In the genomic region with DNA sequence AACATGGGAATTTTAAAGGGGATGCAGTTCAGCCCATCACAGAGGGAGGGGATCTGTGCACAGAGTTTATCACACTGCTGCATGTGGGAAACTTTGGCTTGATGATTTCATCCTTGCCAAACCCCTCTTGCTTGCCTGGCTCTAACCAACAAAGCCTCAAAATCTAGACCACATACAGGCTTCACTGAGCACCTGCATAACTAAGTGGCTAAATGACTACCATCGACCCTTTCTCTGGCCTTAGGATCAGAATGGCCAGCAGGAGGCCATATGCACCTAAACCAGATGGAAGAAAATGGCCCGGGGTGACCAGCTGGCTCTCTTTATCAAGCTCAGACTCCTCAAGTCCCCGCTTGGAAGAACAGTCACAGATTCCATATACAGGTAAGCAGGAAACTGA, we compare ENCODE assay signal across 24 cellular contexts. TPM values are rescaled to one million over a fixed set of nuclear protein-coding genes. Genes with fewer than 3 reads are reported as not detected.
DNase-seq lines count a peak whose midpoint lies in the region; ATAC-seq and TF ChIP-seq lines count a peak whose summit lies in the region.
"Had no signal": no experiment of that assay in that cellular context is flagged by ENCODE, and none has a peak within 500 bp of the region (broad histone marks: within the 10 kb centered on the region; RNA-seq: fewer than 3 reads in every experiment).

No MANE protein-coding gene starts in this region.

- no peaks in the 10 kb centered on the region for H3K4me1 ChIP-seq in naive thymus-derived CD4-positive, alpha-beta T cell (ENCODE audit: control insufficient read depth in 2 of 2, insufficient read depth in 2 of 2, low read length in 2 of 2)
- H3K4me1 ChIP-seq: BLaER1, right atrium auricular region had no signal

- no peak for DNase-seq in activated T-cell treated with anti-CD3 and anti-CD28 coated beads, Interleukin-2, amount 50 U/mL, for 72 hours
- DNase-seq in activated T-cell treated with anti-CD3 and anti-CD28 coated beads, Interleukin-2, amount 50 U/mL, for 48 hours, result no peak
- no peak for DNase-seq in stimulated activated effector memory CD8-positive, alpha-beta T cell treated with anti-CD3 and anti-CD28 coated beads, Interleukin-12 subunit alpha, Interleukin-12 subunit beta, amount 100 ng/mL, for 72 hours (ENCODE audit: low spot score in 2 of 2)
- DNase-seq in NAMALWA (ENCODE audit: low spot score) (no peak), Calu3 (no peak)
- DNase-seq in naive thymus-derived CD4-positive, alpha-beta T cell, result no peak
- DNase-seq: activated CD4-positive, alpha-beta T cell treated with anti-CD3 and anti-CD28 coated beads for 1 hour; activated CD8-positive, alpha-beta memory T cell treated with anti-CD3 and anti-CD28 coated beads for 24 hours; activated naive CD4-positive, alpha-beta T cell treated with anti-CD3 and anti-CD28 coated beads, Interleukin-2, amount 10 ng/mL, durations not matched to agents 7 days and 5 days; activated T-cell treated with anti-CD3 and anti-CD28 coated beads, Interleukin-2, amount 50 U/mL, for 24 hours; anterior cingulate cortex; COR-L47; EL; head of caudate nucleus; left cardiac atrium; mesenchymal stem cell; NCI-H1105; NCI-H524 treated with DMSO at 0.1 percent for 48 hours had no signal

- H3K4me1 Mint-ChIP-seq in activated T-cell treated with anti-CD3 and anti-CD28 coated beads, Interleukin-2, amount 50 U/mL, for 72 hours (ENCODE audit: low read depth), result peaks cover 6% of the 10 kb centered on the region
- no peaks in the 10 kb centered on the region for H3K4me1 Mint-ChIP-seq in activated T-helper 17 cell treated with anti-CD3 and anti-CD28 coated beads, Interleukin-2, amount 50 U/mL, for 72 hours
- no peaks in the 10 kb centered on the region for H3K4me1 Mint-ChIP-seq in stimulated activated effector memory CD8-positive, alpha-beta T cell treated with anti-CD3 and anti-CD28 coated beads, Interleukin-12 subunit alpha, Interleukin-12 subunit beta, amount 100 ng/mL, for 72 hours
- H3K4me1 Mint-ChIP-seq in Calu3 (ENCODE audit: low read depth, unreplicated experiment), result no peaks in the 10 kb centered on the region
- no peaks in the 10 kb centered on the region for H3K4me1 Mint-ChIP-seq in naive thymus-derived CD4-positive, alpha-beta T cell
- H3K4me1 Mint-ChIP-seq: activated naive CD4-positive, alpha-beta T cell treated with anti-CD3 and anti-CD28 coated beads, Interleukin-2, amount 10 ng/mL, durations not matched to agents 7 days and 5 days had no signal

- no peaks in the 10 kb centered on the region for H3K36me3 ChIP-seq in naive thymus-derived CD4-positive, alpha-beta T cell (ENCODE audit: control insufficient read depth in 2 of 3, insufficient read depth in 3 of 3, low read length in 3 of 3)
- H3K36me3 ChIP-seq: BLaER1, right atrium auricular region had no signal

- H3K9me3 Mint-ChIP-seq in activated T-cell treated with anti-CD3 and anti-CD28 coated beads, Interleukin-2, amount 50 U/mL, for 72 hours, result peaks cover 1 to 3% of the 10 kb centered on the region in 2 donors
- no peaks in the 10 kb centered on the region for H3K9me3 Mint-ChIP-seq in activated T-helper 17 cell treated with anti-CD3 and anti-CD28 coated beads, Interleukin-2, amount 50 U/mL, for 72 hours
- H3K9me3 Mint-ChIP-seq in stimulated activated effector memory CD8-positive, alpha-beta T cell treated with anti-CD3 and anti-CD28 coated beads, Interleukin-12 subunit alpha, Interleukin-12 subunit beta, amount 100 ng/mL, for 72 hours, result peaks cover 3% of the 10 kb centered on the region
- H3K9me3 Mint-ChIP-seq in Calu3 (ENCODE audit: low read depth, unreplicated experiment), result peaks cover 5% of the 10 kb centered on the region
- H3K9me3 Mint-ChIP-seq in naive thymus-derived CD4-positive, alpha-beta T cell, result peaks cover 0 to 8% (median 2%) of the 10 kb centered on the region in 11 donors
- H3K9me3 Mint-ChIP-seq: activated naive CD4-positive, alpha-beta T cell treated with anti-CD3 and anti-CD28 coated beads, Interleukin-2, amount 10 ng/mL, durations not matched to agents 7 days and 5 days had no signal

- H3K27ac ChIP-seq in naive thymus-derived CD4-positive, alpha-beta T cell (ENCODE audit: low read depth, low read length), result no peak overlapping the region
- H3K27ac ChIP-seq: BLaER1, HL-60, right atrium auricular region, RWPE1 had no signal

- no TSS peak for BruUV-seq in Calu3 (replicated peaks; lab: Mats Ljungman, UMichigan)

- no peak overlapping the region for H3K4me3 Mint-ChIP-seq in activated T-cell treated with anti-CD3 and anti-CD28 coated beads, Interleukin-2, amount 50 U/mL, for 72 hours
- H3K4me3 Mint-ChIP-seq in activated T-helper 17 cell treated with anti-CD3 and anti-CD28 coated beads, Interleukin-2, amount 50 U/mL, for 72 hours, result no peak overlapping the region
- no peak overlapping the region for H3K4me3 Mint-ChIP-seq in stimulated activated effector memory CD8-positive, alpha-beta T cell treated with anti-CD3 and anti-CD28 coated beads, Interleukin-12 subunit alpha, Interleukin-12 subunit beta, amount 100 ng/mL, for 72 hours
- H3K4me3 Mint-ChIP-seq in Calu3 (ENCODE audit: low read depth, unreplicated experiment), result no peak overlapping the region
- H3K4me3 Mint-ChIP-seq in naive thymus-derived CD4-positive, alpha-beta T cell, result no peak overlapping the region
- H3K4me3 Mint-ChIP-seq: activated naive CD4-positive, alpha-beta T cell treated with anti-CD3 and anti-CD28 coated beads, Interleukin-2, amount 10 ng/mL, durations not matched to agents 7 days and 5 days; activated T-cell treated with anti-CD3 and anti-CD28 coated beads, Interleukin-2, amount 50 U/mL, for 24 hours had no signal

- H3K36me3 Mint-ChIP-seq in activated T-cell treated with anti-CD3 and anti-CD28 coated beads, Interleukin-2, amount 50 U/mL, for 72 hours (ENCODE audit: insufficient read depth in 2 of 2), result peaks cover 1 to 2% of the 10 kb centered on the region in 2 donors
- H3K36me3 Mint-ChIP-seq in activated T-helper 17 cell treated with anti-CD3 and anti-CD28 coated beads, Interleukin-2, amount 50 U/mL, for 72 hours (ENCODE audit: low read depth), result no peaks in the 10 kb centered on the region
- peaks cover 5% of the 10 kb centered on the region for H3K36me3 Mint-ChIP-seq in stimulated activated effector memory CD8-positive, alpha-beta T cell treated with anti-CD3 and anti-CD28 coated beads, Interleukin-12 subunit alpha, Interleukin-12 subunit beta, amount 100 ng/mL, for 72 hours
- no peaks in the 10 kb centered on the region for H3K36me3 Mint-ChIP-seq in Calu3 (ENCODE audit: insufficient read depth, unreplicated experiment)
- H3K36me3 Mint-ChIP-seq in naive thymus-derived CD4-positive, alpha-beta T cell, result peaks cover 0 to 3% (median 0%) of the 10 kb centered on the region in 5 donors
- H3K36me3 Mint-ChIP-seq: activated naive CD4-positive, alpha-beta T cell treated with anti-CD3 and anti-CD28 coated beads, Interleukin-2, amount 10 ng/mL, durations not matched to agents 7 days and 5 days had no signal

- no peak for TF ChIP-seq CTCF in Calu3 (IDR thresholded peaks at IDR 0.05; ENCODE audit: unreplicated experiment)

- CTCF ChIA-PET in Calu3 (lab: Charles Lee), result no interaction called here
- CTCF ChIA-PET in naive thymus-derived CD4-positive, alpha-beta T cell (lab: Charles Lee), result interaction anchor here (0.7 kb wide), 1 partner anchor 742 kb away, joined by 3 read pairs; no protein-coding TSS in a partner anchor

- ATAC-seq in activated T-cell treated with anti-CD3 and anti-CD28 coated beads, Interleukin-2, amount 50 U/mL, for 72 hours (replicated peaks in 1 of 2), result peak; percentile 47 to 51
- peak; percentile 42 for ATAC-seq in HG03442 (IDR thresholded peaks at IDR 0.05; ENCODE audit: unreplicated experiment)
- peak; percentile 24 for ATAC-seq in activated T-helper 17 cell treated with anti-CD3 and anti-CD28 coated beads, Interleukin-2, amount 50 U/mL, for 72 hours (replicated peaks)
- ATAC-seq in stimulated activated effector memory CD8-positive, alpha-beta T cell treated with anti-CD3 and anti-CD28 coated beads, Interleukin-12 subunit alpha, Interleukin-12 subunit beta, amount 100 ng/mL, for 72 hours, result peak; percentile 31
- ATAC-seq in naive thymus-derived CD4-positive, alpha-beta T cell, result no peak
- ATAC-seq: left cardiac atrium had no signal

- H3K27ac Mint-ChIP-seq in activated T-cell treated with anti-CD3 and anti-CD28 coated beads, Interleukin-2, amount 50 U/mL, for 72 hours, result no peak overlapping the region
- no peak overlapping the region for H3K27ac Mint-ChIP-seq in activated T-helper 17 cell treated with anti-CD3 and anti-CD28 coated beads, Interleukin-2, amount 50 U/mL, for 72 hours
- H3K27ac Mint-ChIP-seq in stimulated activated effector memory CD8-positive, alpha-beta T cell treated with anti-CD3 and anti-CD28 coated beads, Interleukin-12 subunit alpha, Interleukin-12 subunit beta, amount 100 ng/mL, for 72 hours, result no peak overlapping the region
- H3K27ac Mint-ChIP-seq in Calu3 (ENCODE audit: unreplicated experiment), result no peak overlapping the region
- H3K27ac Mint-ChIP-seq in naive thymus-derived CD4-positive, alpha-beta T cell, result no peak overlapping the region
- H3K27ac Mint-ChIP-seq: activated naive CD4-positive, alpha-beta T cell treated with anti-CD3 and anti-CD28 coated beads, Interleukin-2, amount 10 ng/mL, durations not matched to agents 7 days and 5 days; activated T-cell treated with anti-CD3 and anti-CD28 coated beads, Interleukin-2, amount 50 U/mL, for 24 hours had no signal

- H3K27me3 ChIP-seq in naive thymus-derived CD4-positive, alpha-beta T cell (ENCODE audit: control insufficient read depth in 2 of 2, insufficient read depth in 2 of 2, low read length in 2 of 2), result no peaks in the 10 kb centered on the region
- H3K27me3 ChIP-seq: BLaER1, right atrium auricular region had no signal

- POLR2A ChIA-PET in naive thymus-derived CD4-positive, alpha-beta T cell (lab: Charles Lee), result no interaction called here

- intact Hi-C loops in Calu3 (cut with micrococcal nuclease; ENCODE audit: unreplicated experiment), result no loop called here
- intact Hi-C loops in naive thymus-derived CD4-positive, alpha-beta T cell (cut with micrococcal nuclease), result no loop called here

- no peaks in the 10 kb centered on the region for H3K27me3 Mint-ChIP-seq in activated T-cell treated with anti-CD3 and anti-CD28 coated beads, Interleukin-2, amount 50 U/mL, for 72 hours (ENCODE audit: low read depth)
- H3K27me3 Mint-ChIP-seq in activated T-helper 17 cell treated with anti-CD3 and anti-CD28 coated beads, Interleukin-2, amount 50 U/mL, for 72 hours, result peaks cover 4% of the 10 kb centered on the region
- no peaks in the 10 kb centered on the region for H3K27me3 Mint-ChIP-seq in Calu3 (ENCODE audit: unreplicated experiment)
- peaks cover 0 to 15% (median 0%) of the 10 kb centered on the region in 5 donors for H3K27me3 Mint-ChIP-seq in naive thymus-derived CD4-positive, alpha-beta T cell

- no peak overlapping the region for H3K4me3 ChIP-seq in naive thymus-derived CD4-positive, alpha-beta T cell (ENCODE audit: low read length)
- H3K4me3 ChIP-seq: BLaER1, right atrium auricular region had no signal

- H3K9me3 ChIP-seq in naive thymus-derived CD4-positive, alpha-beta T cell (ENCODE audit: control insufficient read depth in 2 of 3, low read length in 3 of 3), result no peaks in the 10 kb centered on the region
- H3K9me3 ChIP-seq: BLaER1, right atrium auricular region had no signal

RNA-seq across cellular contexts. Expression of gene ZNF25, which starts 15.6 kb away (rescaled TPM):
- total RNA-seq in activated T-cell treated with anti-CD3 and anti-CD28 coated beads, Interleukin-2, amount 50 U/mL, for 72 hours, result 1 to 10 TPM; 6.8 to 7.5 TPM
- total RNA-seq in activated T-helper 17 cell treated with anti-CD3 and anti-CD28 coated beads, Interleukin-2, amount 50 U/mL, for 72 hours, result 1 to 10 TPM; 5.7 to 9.5 TPM
- total RNA-seq in Calu3 (2022), result 2.8 and 3.0 TPM in 2 replicates
- total RNA-seq in naive thymus-derived CD4-positive, alpha-beta T cell, result 10 to 100 TPM in 3 of 5 experiments, 1 to 10 TPM in 2; 7.0 to 13.9 (median 10.1) TPM
- polyA plus RNA-seq in naive thymus-derived CD4-positive, alpha-beta T cell, result 1 to 10 TPM; 4.3 to 4.7 TPM

RNA-seq across cellular contexts. Expression of gene ZNF33A, which starts 18.4 kb away (rescaled TPM):
- 10 to 100 TPM; 23.1 to 25.9 TPM for total RNA-seq in activated T-cell treated with anti-CD3 and anti-CD28 coated beads, Interleukin-2, amount 50 U/mL, for 72 hours
- 10 to 100 TPM; 26.6 to 33.1 TPM for total RNA-seq in activated T-helper 17 cell treated with anti-CD3 and anti-CD28 coated beads, Interleukin-2, amount 50 U/mL, for 72 hours
- 19.0 and 21.7 TPM in 2 replicates for total RNA-seq in Calu3 (2022)
- 10 to 100 TPM; 36.5 to 74.2 (median 46.3) TPM for total RNA-seq in naive thymus-derived CD4-positive, alpha-beta T cell
- 10 to 100 TPM; 14.6 to 21.3 TPM for polyA plus RNA-seq in naive thymus-derived CD4-positive, alpha-beta T cell
